In the genomic region with DNA sequence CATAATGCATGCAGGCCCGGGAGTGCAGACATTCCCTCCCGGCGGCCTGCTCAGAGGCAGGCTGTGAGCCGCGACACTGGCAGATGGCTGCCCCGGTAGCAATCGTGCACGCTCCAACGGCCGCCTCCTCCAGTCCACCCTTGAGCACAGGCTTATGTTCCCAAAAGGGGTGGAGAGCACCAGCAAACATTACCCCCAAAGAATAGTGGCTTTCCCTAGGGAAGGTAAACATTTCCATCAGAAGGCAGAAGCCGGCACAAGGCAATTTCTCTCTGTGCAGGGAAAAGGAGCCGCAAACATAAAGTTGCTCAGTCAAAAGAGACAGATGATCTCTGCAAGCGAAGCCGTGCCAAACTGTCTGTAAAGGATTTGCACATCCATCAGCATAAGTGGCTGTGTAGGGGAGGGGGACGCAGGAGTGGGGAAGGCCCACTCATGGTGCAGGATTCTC, we compare ENCODE assay signal across 9 cellular contexts.
DNase-seq lines count a peak whose midpoint lies in the region; ATAC-seq and TF ChIP-seq lines count a peak whose summit lies in the region.
"Had no signal": no experiment of that assay in that cellular context is flagged by ENCODE, and none has a peak within 500 bp of the region (broad histone marks: within the 10 kb centered on the region; RNA-seq: fewer than 3 reads in every experiment).

No MANE protein-coding gene starts in this region.

- no peak overlapping the region for H2BK15ac ChIP-seq in mesenchymal stem cell (ENCODE audit: low read depth, poor library complexity, severe bottlenecking)

- H3K79me1 ChIP-seq in mesenchymal stem cell (replicated peaks; ENCODE audit: low read length, poor library complexity, severe bottlenecking) = peaks cover 18% of the 10 kb centered on the region

- H3K4me1 ChIP-seq in mesenchymal stem cell (ENCODE audit: control insufficient read depth, insufficient read depth, low read depth, low read length) (peaks cover 10% of the 10 kb centered on the region), transverse colon (peaks cover 5 to 22% (median 14%) of the 10 kb centered on the region in 4 donors), upper lobe of right lung (peaks cover 11% of the 10 kb centered on the region)

- H4K91ac ChIP-seq in mesenchymal stem cell (ENCODE audit: low read length) = no peak overlapping the region

- H3K14ac ChIP-seq in mesenchymal stem cell (ENCODE audit: low read length in 2 of 2) = peak overlapping the region in 1 of 2 experiments; percentile 86

- no peak for TF ChIP-seq POLR2A in transverse colon (IDR thresholded peaks at IDR 0.05)

- no peak overlapping the region for H2AFZ ChIP-seq in mesenchymal stem cell (ENCODE audit: low read depth, low read length)

- peaks cover 0 to 6% of the 10 kb centered on the region in 2 experiments for H3K36me3 ChIP-seq in mesenchymal stem cell (ENCODE audit: control insufficient read depth in 1 of 2, insufficient read depth in 2 of 2, low read depth in 1 of 2, low read length in 2 of 2)
- no peaks in the 10 kb centered on the region for H3K36me3 ChIP-seq in transverse colon
- no peaks in the 10 kb centered on the region for H3K36me3 ChIP-seq in upper lobe of right lung

- H2BK12ac ChIP-seq in mesenchymal stem cell (ENCODE audit: low read length in 2 of 2) = no peak overlapping the region

- in situ Hi-C loops in transverse colon (cut with MboI; ENCODE audit: low pct_ligation_motif_present in 1 of 4, low pct_unique_long_range_greater_than_20kb in 1 of 4, low sequenced_read_pairs in 3 of 4) = no loop called here

- H3K18ac ChIP-seq in mesenchymal stem cell (ENCODE audit: low read depth in 1 of 2, low read length in 2 of 2) = peak overlapping the region in 1 of 2 experiments; percentile 29

- H3K27ac ChIP-seq in mesenchymal stem cell (ENCODE audit: low read length, poor library complexity, severe bottlenecking) (no peak overlapping the region), transverse colon (peak overlapping the region; percentile 59 to 82 (median 71)), upper lobe of right lung (no peak overlapping the region)

- no peaks in the 10 kb centered on the region for H3K27me3 ChIP-seq in mesenchymal stem cell (ENCODE audit: control insufficient read depth in 1 of 2, insufficient read depth in 1 of 2, low read length in 2 of 2)
- no peaks in the 10 kb centered on the region for H3K27me3 ChIP-seq in transverse colon
- no peaks in the 10 kb centered on the region for H3K27me3 ChIP-seq in upper lobe of right lung

- no peak overlapping the region for H3K23ac ChIP-seq in mesenchymal stem cell (ENCODE audit: low read length in 2 of 2)

- no peak overlapping the region for H3K4ac ChIP-seq in mesenchymal stem cell (ENCODE audit: low read depth in 1 of 2, low read length in 2 of 2)

- H3K4me3 ChIP-seq in mesenchymal stem cell (ENCODE audit: insufficient read depth in 1 of 2, low read depth in 1 of 2, low read length in 2 of 2) = peak overlapping the region in 1 of 2 experiments; percentile 61
- no peak overlapping the region for H3K4me3 ChIP-seq in transverse colon
- H3K4me3 ChIP-seq in upper lobe of right lung = no peak overlapping the region

- H2BK120ac ChIP-seq in mesenchymal stem cell (ENCODE audit: low read depth, low read length) = no peak overlapping the region

- no peak overlapping the region for H3K4me2 ChIP-seq in mesenchymal stem cell (ENCODE audit: low read length, poor library complexity, severe bottlenecking)

- H2AK5ac ChIP-seq in mesenchymal stem cell (ENCODE audit: low read length, severe bottlenecking) = no peak overlapping the region

- intact Hi-C loops in transverse colon (cut with DNase I; ENCODE audit: low total_unique reads) (loop anchor here (1.0 kb wide), 1 partner anchor 17 kb away; no protein-coding TSS in a partner anchor), upper lobe of right lung (cut with DNase I) (no loop called here)

- TF ChIP-seq EP300 in transverse colon (IDR thresholded peaks at IDR 0.05; ENCODE audit: low read depth) = no peak

- no peak overlapping the region for H4K8ac ChIP-seq in mesenchymal stem cell (ENCODE audit: low read length)

- ATAC-seq in GM18511 (IDR thresholded peaks at IDR 0.05; ENCODE audit: unreplicated experiment) (no peak), upper lobe of right lung (no peak), omental fat pad (ENCODE audit: low FRiP score) (no peak)

- no peak for TF ChIP-seq CTCF in transverse colon (IDR thresholded peaks at IDR 0.05)
- TF ChIP-seq CTCF in upper lobe of right lung (IDR thresholded peaks at IDR 0.05) = no peak
- no peak for TF ChIP-seq CTCF in omental fat pad (IDR thresholded peaks at IDR 0.05)

- peak overlapping the region; percentile 67 for H3K9ac ChIP-seq in mesenchymal stem cell (ENCODE audit: low read length)

- WGBS in mesenchymal stem cell = 61% methylated on average over 15 of the region's 15 CpGs
- WGBS in transverse colon (ENCODE audit: low coverage in 1 of 2), 2 donors = 75 to 76% methylated on average over 1 to 15 of the region's 15 CpGs

- H3K9me3 ChIP-seq in mesenchymal stem cell (ENCODE audit: control insufficient read depth, low read length) (no peaks in the 10 kb centered on the region), transverse colon (no peaks in the 10 kb centered on the region), upper lobe of right lung (no peaks in the 10 kb centered on the region)

- peak; percentile 86 for DNase-seq in NCI-H1694 treated with DMSO at 0.1 percent for 48 hours (lab: John Stamatoyannopoulos, UW)
- DNase-seq in SK-N-DZ (ENCODE audit: low spot score) = peak; percentile 50
- DNase-seq in mesenchymal stem cell = no peak
- DNase-seq in transverse colon = no peak
- no peak for DNase-seq in upper lobe of right lung
- DNase-seq in omental fat pad (ENCODE audit: low spot score) = no peak
- DNase-seq: activated CD4-positive, alpha-beta T cell treated with anti-CD3 and anti-CD28 coated beads, Interleukin-2, amount 50 U/mL, for 4 hours; immature natural killer cell had no signal

- H2BK5ac ChIP-seq in mesenchymal stem cell (ENCODE audit: low read depth, low read length, poor library complexity, severe bottlenecking) = no peak overlapping the region

Comparison
In these comparisons a context has a peak if more than half of its experiments do, and no peak if none do; other contexts are left out.
1. DNase-seq: peak in NCI-H1694 treated with DMSO at 0.1 percent for 48 hours (single experiment) and SK-N-DZ (single experiment); none in mesenchymal stem cell (single experiment), transverse colon (single experiment), upper lobe of right lung (single experiment) and omental fat pad (single experiment).
2. H3K27ac ChIP-seq: peak in transverse colon (4 of 4); none in mesenchymal stem cell (single experiment) and upper lobe of right lung (single experiment).